In the genomic region with DNA sequence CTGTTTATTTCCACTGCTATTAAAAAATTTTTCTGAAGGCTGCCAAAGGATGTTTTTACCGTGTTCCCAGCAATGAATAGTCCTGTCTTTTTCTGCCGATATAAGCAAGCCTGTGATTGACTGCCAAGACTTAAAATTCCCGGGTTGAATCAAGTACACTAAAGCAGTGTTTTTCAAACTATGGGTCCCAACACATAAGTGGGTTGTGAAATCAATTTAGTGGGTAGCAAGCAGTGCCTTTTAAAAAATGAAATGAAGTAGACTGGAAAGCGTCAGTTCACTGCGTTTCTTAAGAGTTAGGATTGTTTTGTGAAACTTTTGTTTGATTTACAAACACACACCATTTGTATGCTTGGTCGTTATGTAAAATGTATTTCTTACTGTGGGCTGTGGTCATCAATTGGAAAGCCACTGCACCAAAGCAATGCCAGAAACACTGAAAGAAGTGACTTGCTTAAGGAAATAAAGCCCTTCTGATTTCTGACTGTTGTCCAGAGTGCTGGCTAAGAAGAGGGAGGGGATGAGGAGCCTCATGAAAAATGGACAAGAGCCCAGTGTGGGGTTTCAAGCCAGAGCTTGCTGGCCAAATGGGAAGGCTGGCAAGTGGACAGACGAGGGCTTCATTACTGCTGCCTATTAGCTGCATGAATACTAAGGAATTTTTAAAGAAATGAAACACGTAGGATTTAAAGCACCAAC, we compare ENCODE assay signal across 13 cellular contexts.
DNase-seq lines count a peak whose midpoint lies in the region; ATAC-seq and TF ChIP-seq lines count a peak whose summit lies in the region.
"Had no signal": no experiment of that assay in that cellular context is flagged by ENCODE, and none has a peak within 500 bp of the region (broad histone marks: within the 10 kb centered on the region; RNA-seq: fewer than 3 reads in every experiment).

No MANE protein-coding gene starts in this region.

- intact Hi-C loops in psoas muscle (cut with DNase I), result no loop called here

- no peaks in the 10 kb centered on the region for H3K36me3 ChIP-seq in psoas muscle (ENCODE audit: insufficient read depth in 1 of 2, low read depth in 1 of 2)

- TF ChIP-seq CTCF in AG10803 (conservative IDR thresholded peaks at IDR 0.05; ENCODE audit: low read length), result no peak
- no peak for TF ChIP-seq CTCF in psoas muscle (IDR thresholded peaks at IDR 0.05)

- no peaks in the 10 kb centered on the region for H3K9me3 ChIP-seq in psoas muscle
- H3K9me3 ChIP-seq: tibial nerve had no signal

- peak overlapping the region; percentile 81 for H3K27ac ChIP-seq in psoas muscle

- DNase-seq in AG10803 (ENCODE audit: low read depth) (peak; percentile 64), cerebellar cortex (ENCODE audit: low spot score) (peak; percentile 44), hypothalamus (lab: John Stamatoyannopoulos, UW) (peak in 41 of 51 donors; percentile 1 to 86 (median 46)), psoas muscle (peak; percentile 16 to 63), kidney tubule cell (ENCODE audit: low spot score) (no peak), SIG-M5 (lab: John Stamatoyannopoulos, UW) (no peak), DMS153 treated with DMSO at 0.1 percent for 48 hours (lab: John Stamatoyannopoulos, UW; ENCODE audit: unreplicated experiment) (no peak)
- DNase-seq: activated CD4-positive, alpha-beta memory T cell treated with anti-CD3 and anti-CD28 coated beads for 36 hours; activated effector memory CD4-positive, alpha-beta T cell treated with anti-CD3 and anti-CD28 coated beads, Interleukin-2, amount 50 U/mL, for 16 hours; NCI-H1417 treated with DMSO at 0.1 percent for 48 hours had no signal

- 18 to 32% (median 20%) methylated on average over 8 of the region's 8 CpGs for WGBS in psoas muscle, 3 donors

- H3K4me1 ChIP-seq in psoas muscle, result peaks cover 40% of the 10 kb centered on the region

- no peak overlapping the region for H3K4me3 ChIP-seq in AG10803 (ENCODE audit: low read length)
- peak overlapping the region; percentile 51 for H3K4me3 ChIP-seq in psoas muscle
- H3K4me3 ChIP-seq: skin epidermis, tibial nerve had no signal

- ATAC-seq in psoas muscle (peak; percentile 70 to 82 (median 78)), HG02981 (IDR thresholded peaks at IDR 0.05; ENCODE audit: unreplicated experiment) (no peak)

- no peaks in the 10 kb centered on the region for H3K27me3 ChIP-seq in psoas muscle (ENCODE audit: insufficient read depth in 3 of 3, low read length in 2 of 3)
- H3K27me3 ChIP-seq: tibial nerve had no signal

Comparison
In these comparisons a context has a peak if more than half of its experiments do, and no peak if none do; other contexts are left out.
1. DNase-seq: peak in AG10803 (single experiment), cerebellar cortex (single experiment), hypothalamus (41 of 51) and psoas muscle (2 of 2); none in kidney tubule cell (single experiment), SIG-M5 (single experiment) and DMS153 treated with DMSO at 0.1 percent for 48 hours (single experiment).